9 cellular contexts compared by ENCODE assay signal in genomic region chrX:131841496-131842410, GRCh38.
DNase-seq lines count a peak whose midpoint lies in the region; ATAC-seq, FAIRE-seq and TF ChIP-seq lines count a peak whose summit lies in the region.
"Had no signal": no experiment of that assay in that cellular context is flagged by ENCODE, and none has a peak within 500 bp of the region (broad histone marks: within the 10 kb centered on the region; RNA-seq: fewer than 3 reads in every experiment).

No MANE protein-coding gene starts in this region.

- POLR2A ChIA-PET in Panc1 (lab: Charles Lee) (no interaction called here), K562 (lab: Yijun Ruan, JAX) (no interaction called here)

- no peak for TF ChIP-seq POLR2A in K562 (conservative IDR thresholded peaks at IDR 0.05)
- no peak for TF ChIP-seq POLR2A in stomach (IDR thresholded peaks at IDR 0.05)

- 47% methylated on average over 21 of the region's 31 CpGs for WGBS in K562 (ENCODE audit: insufficient coverage, low coverage, missing lambda C conversion rate)
- 40 to 54% (median 49%) methylated on average over 25 to 31 of the region's 31 CpGs for WGBS in stomach, 5 donors

- no peaks in the 10 kb centered on the region for H4K20me1 ChIP-seq in K562 (replicated peaks; ENCODE audit: control insufficient read depth, insufficient read depth, low read length)

- H3K9me3 ChIP-seq in HUES48 (ENCODE audit: control insufficient read depth, insufficient read depth, low read length), result no peaks in the 10 kb centered on the region
- H3K9me3 ChIP-seq in Panc1 (ENCODE audit: control insufficient read depth, insufficient read depth, low read depth, low read length), result no peaks in the 10 kb centered on the region
- H3K9me3 ChIP-seq in K562 (replicated peaks; ENCODE audit: control insufficient read depth, insufficient read depth, low read depth, low read length), result no peaks in the 10 kb centered on the region
- no peaks in the 10 kb centered on the region for H3K9me3 ChIP-seq in stomach
- H3K9me3 ChIP-seq: BLaER1 had no signal

- H3K27me3 ChIP-seq in HUES48 (ENCODE audit: control insufficient read depth, insufficient read depth, low read length) (peaks cover 3% of the 10 kb centered on the region; the same call in 1 of the 2 replicates), Panc1 (ENCODE audit: control insufficient read depth, insufficient read depth, low read length) (no peaks in the 10 kb centered on the region), K562 (ENCODE audit: control insufficient read depth in 2 of 2, insufficient read depth in 2 of 2, low read length in 2 of 2) (no peaks in the 10 kb centered on the region), stomach (peaks cover 0 to 11% (median 0%) of the 10 kb centered on the region in 3 donors)

- ATAC-seq in GM19372 (IDR thresholded peaks at IDR 0.05; ENCODE audit: low read depth, unreplicated experiment) (peak; percentile 77), Panc1 (peak; percentile 97), K562 (peak; percentile 94)

- H3K36me3 Mint-ChIP-seq in immature natural killer cell, result no peaks in the 10 kb centered on the region

- CTCF ChIA-PET in Panc1 (lab: Charles Lee) (interaction anchor here (0.7 to 1.2 kb wide), 6 partner anchors 229 to 832 kb away, joined by 3 to 10 read pairs (median 4); partner anchors contain the start of gene RAP2C), K562 (lab: Yijun Ruan, JAX; ENCODE audit: low intra/inter-chr PET ratio) (interaction anchor here (1.2 to 2.0 kb wide), 4 partner anchors 11 to 1374 kb away, joined by 4 to 10 read pairs (median 6); no protein-coding TSS in a partner anchor)

- H3K27ac ChIP-seq in HUES48 (ENCODE audit: low read depth, low read length), result no peak overlapping the region
- no peak overlapping the region for H3K27ac ChIP-seq in Panc1 (ENCODE audit: low read length)
- H3K27ac ChIP-seq in K562 (ENCODE audit: extremely low read depth, low read depth, low read length), result no peak overlapping the region
- no peak overlapping the region for H3K27ac ChIP-seq in stomach
- H3K27ac ChIP-seq: BLaER1 had no signal

- H3K9ac ChIP-seq in HUES48 (ENCODE audit: low read depth, low read length) (no peak overlapping the region), K562 (ENCODE audit: insufficient read depth in 1 of 2, low read depth in 2 of 2, low read length in 2 of 2) (no peak overlapping the region)
- H3K9ac ChIP-seq: BLaER1 had no signal

- H3K4me3 Mint-ChIP-seq in immature natural killer cell, result peak overlapping the region in 1 of 5 donors; percentile 7

- H3K36me3 ChIP-seq in HUES48 (ENCODE audit: control insufficient read depth, insufficient read depth, low read length) (no peaks in the 10 kb centered on the region), Panc1 (ENCODE audit: control insufficient read depth, insufficient read depth, low read length) (no peaks in the 10 kb centered on the region), K562 (ENCODE audit: control insufficient read depth, insufficient read depth, low read length) (no peaks in the 10 kb centered on the region), stomach (no peaks in the 10 kb centered on the region)
- H3K36me3 ChIP-seq: BLaER1 had no signal

- peaks cover 3% of the 10 kb centered on the region; the same call in 1 of the 2 replicates for H3K4me1 ChIP-seq in HUES48 (ENCODE audit: control insufficient read depth, insufficient read depth, low read length)
- H3K4me1 ChIP-seq in Panc1 (ENCODE audit: control insufficient read depth, insufficient read depth, low read length), result no peaks in the 10 kb centered on the region
- peaks cover 5 to 19% of the 10 kb centered on the region in 2 experiments; a peak in 4 of 5 replicates for H3K4me1 ChIP-seq in K562 (replicated peaks in 1 of 2; ENCODE audit: control insufficient read depth in 2 of 2, insufficient read depth in 2 of 2, low read length in 2 of 2)
- H3K4me1 ChIP-seq in stomach, result peaks cover 0 to 7% (median 6%) of the 10 kb centered on the region in 4 donors
- H3K4me1 ChIP-seq: BLaER1 had no signal

- TF ChIP-seq RAD21 in K562 (CRISPR knock-in tag; conservative IDR thresholded peaks at IDR 0.05 in 1 of 2, IDR thresholded peaks at IDR 0.05 in 1 of 2), result peak; percentile 79 to 86

- H3K9me1 ChIP-seq in K562 (ENCODE audit: control insufficient read depth, insufficient read depth, low read length), result no peaks in the 10 kb centered on the region

- no peaks in the 10 kb centered on the region for H3K79me2 ChIP-seq in K562 (ENCODE audit: control insufficient read depth, insufficient read depth, low read length)

- peak overlapping the region; percentile 87 for H2AFZ ChIP-seq in K562 (ENCODE audit: low read depth, low read length)

- peaks cover 8% of the 10 kb centered on the region in 2 donors for H3K4me1 Mint-ChIP-seq in immature natural killer cell

- peaks cover 0 to 11% (median 3%) of the 10 kb centered on the region in 3 donors for H3K27me3 Mint-ChIP-seq in immature natural killer cell (ENCODE audit: low read depth in 3 of 3)

- DNase-seq in NCI-H1436 (lab: John Stamatoyannopoulos, UW) (peak; percentile 61), NCI-H1436 treated with DMSO at 0.1 percent for 48 hours (lab: John Stamatoyannopoulos, UW) (no peak), Panc1 (ENCODE audit: low read depth, low spot score) (no peak), K562 (ENCODE audit: extremely low read depth in 1 of 4, low spot score in 3 of 4) (peak; percentile 65 to 75 (median 67)), immature natural killer cell (peak; percentile 51 to 57 (median 55)), stomach (peak; percentile 47)

- peak overlapping the region; percentile 39 for H3K4me3 ChIP-seq in HUES48 (ENCODE audit: low read depth, low read length)
- peak overlapping the region; percentile 25 to 58 for H3K4me3 ChIP-seq in Panc1 (ENCODE audit: low read depth in 2 of 2, low read length in 2 of 2)
- no peak overlapping the region for H3K4me3 ChIP-seq in K562
- no peak overlapping the region for H3K4me3 ChIP-seq in stomach
- H3K4me3 ChIP-seq: BLaER1 had no signal

- peak overlapping the region; percentile 49; the same call in 1 of the 2 replicates for H3K4me2 ChIP-seq in K562 (ENCODE audit: insufficient read depth, low read length)
- H3K4me2 ChIP-seq: BLaER1 had no signal

- TF ChIP-seq CTCF in Panc1 (IDR thresholded peaks at IDR 0.05), result peak; percentile 92
- TF ChIP-seq CTCF in K562 (IDR thresholded peaks at IDR 0.05 in 2 of 3, conservative IDR thresholded peaks at IDR 0.05 in 1 of 3; ENCODE audit: insufficient read depth in 2 of 3, low read depth in 1 of 3, low read length in 3 of 3), result peak; percentile 79 to 84 (median 80)
- TF ChIP-seq CTCF in stomach (IDR thresholded peaks at IDR 0.05), result peak in 5 of 7 experiments; percentile 38 to 94 (median 78)

- FAIRE-seq in K562 (lab: Jason Lieb, UNC), result peak; percentile 87

- no TSS peak for BruUV-seq in Panc1 (replicated peaks; lab: Mats Ljungman, UMichigan)
- BruUV-seq in K562 (replicated peaks; lab: Mats Ljungman, UMichigan), result no TSS peak

- H3K9me3 Mint-ChIP-seq in immature natural killer cell, result no peaks in the 10 kb centered on the region

- in situ Hi-C loops in Panc1 (cut with HindIII; ENCODE audit: low pct_unique_long_range_greater_than_20kb, low sequenced_read_pairs) (no loop called here), K562 (cut with MboI) (loop anchor here (5.0 to 25.0 kb wide), 3 partner anchors 164 to 621 kb away; no protein-coding TSS in a partner anchor)

- intact Hi-C loops in Panc1 (cut with micrococcal nuclease; ENCODE audit: unreplicated experiment) (loop anchor here (5.0 kb wide), 2 partner anchors 376 to 776 kb away; partner anchors contain the start of gene RAP2C), K562 (cut with micrococcal nuclease) (loop anchor here (2.0 to 5.0 kb wide), 6 partner anchors 146 to 776 kb away; partner anchors contain the start of genes RAP2C and STK26), stomach (cut with DNase I; ENCODE audit: low total_unique reads) (no loop called here)

- TF ChIP-seq EP300 in K562 (IDR thresholded peaks at IDR 0.05; ENCODE audit: low read length), result no peak
- no peak for TF ChIP-seq EP300 in stomach (IDR thresholded peaks at IDR 0.05)

- no peak overlapping the region for H3K27ac Mint-ChIP-seq in immature natural killer cell

TF ChIP-seq in K562, 482 proteins besides CTCF, POLR2A, EP300 and RAD21 (continues in another document):
- peak; percentile 73 for TF ChIP-seq HDAC2 (IDR thresholded peaks at IDR 0.05)
- TF ChIP-seq RBM25 (IDR thresholded peaks at IDR 0.05; ENCODE audit: low read depth, low read length, severe bottlenecking), result peak; percentile 98
- no peak for TF ChIP-seq PTTG1 (tag; IDR thresholded peaks at IDR 0.05; ENCODE audit: low read depth)
- TF ChIP-seq EP400 (IDR thresholded peaks at IDR 0.05), result no peak
- TF ChIP-seq ZBTB12 (CRISPR knock-in tag; IDR thresholded peaks at IDR 0.05), result no peak
- TF ChIP-seq MECOM (CRISPR knock-in tag; IDR thresholded peaks at IDR 0.05), result no peak
- no peak for TF ChIP-seq JUN (IDR thresholded peaks at IDR 0.05; ENCODE audit: borderline replicate concordance, low read depth, low read length)
- peak; percentile 43; the same call in 1 of the 2 replicates for TF ChIP-seq JUN (CRISPR knock-in tag; IDR thresholded peaks at IDR 0.05; ENCODE audit: borderline replicate concordance)
- no peak for TF ChIP-seq LARP7 (IDR thresholded peaks at IDR 0.05)
- TF ChIP-seq ARID2 (IDR thresholded peaks at IDR 0.05), result no peak; the same call in 1 of the 2 replicates
- no peak for TF ChIP-seq COPS2 (conservative IDR thresholded peaks at IDR 0.05)
- TF ChIP-seq DEAF1 (CRISPR knock-in tag; IDR thresholded peaks at IDR 0.05), result peak; percentile 25; the same call in 1 of the 2 replicates

Comparison
In these comparisons a context has a peak if more than half of its experiments do, and no peak if none do; other contexts are left out.
1. DNase-seq: peak in NCI-H1436 (single experiment), K562 (4 of 4), immature natural killer cell (3 of 3) and stomach (single experiment); none in NCI-H1436 treated with DMSO at 0.1 percent for 48 hours (single experiment) and Panc1 (single experiment).
2. H3K4me3 ChIP-seq: peak in HUES48 (single experiment) and Panc1 (2 of 2); none in K562 (single experiment) and stomach (0 of 4).
3. Peak in every context shown above with its lines, with median percentiles within 50 percentile points of each other: ATAC-seq and CTCF ChIP-seq.